In genomic region chr16:56311208-56312027, GRCh38 we compare ENCODE assay signal across 1 cellular context.
TF ChIP-seq lines count a peak whose summit lies in the region.

No MANE protein-coding gene starts in this region.

TF ChIP-seq in GM12878, 131 proteins besides CTCF, POLR2A, EP300 and RAD21 (continued from another document):
- no peak for TF ChIP-seq HDGF (IDR thresholded peaks at IDR 0.05)
- TF ChIP-seq, protein P1, sequence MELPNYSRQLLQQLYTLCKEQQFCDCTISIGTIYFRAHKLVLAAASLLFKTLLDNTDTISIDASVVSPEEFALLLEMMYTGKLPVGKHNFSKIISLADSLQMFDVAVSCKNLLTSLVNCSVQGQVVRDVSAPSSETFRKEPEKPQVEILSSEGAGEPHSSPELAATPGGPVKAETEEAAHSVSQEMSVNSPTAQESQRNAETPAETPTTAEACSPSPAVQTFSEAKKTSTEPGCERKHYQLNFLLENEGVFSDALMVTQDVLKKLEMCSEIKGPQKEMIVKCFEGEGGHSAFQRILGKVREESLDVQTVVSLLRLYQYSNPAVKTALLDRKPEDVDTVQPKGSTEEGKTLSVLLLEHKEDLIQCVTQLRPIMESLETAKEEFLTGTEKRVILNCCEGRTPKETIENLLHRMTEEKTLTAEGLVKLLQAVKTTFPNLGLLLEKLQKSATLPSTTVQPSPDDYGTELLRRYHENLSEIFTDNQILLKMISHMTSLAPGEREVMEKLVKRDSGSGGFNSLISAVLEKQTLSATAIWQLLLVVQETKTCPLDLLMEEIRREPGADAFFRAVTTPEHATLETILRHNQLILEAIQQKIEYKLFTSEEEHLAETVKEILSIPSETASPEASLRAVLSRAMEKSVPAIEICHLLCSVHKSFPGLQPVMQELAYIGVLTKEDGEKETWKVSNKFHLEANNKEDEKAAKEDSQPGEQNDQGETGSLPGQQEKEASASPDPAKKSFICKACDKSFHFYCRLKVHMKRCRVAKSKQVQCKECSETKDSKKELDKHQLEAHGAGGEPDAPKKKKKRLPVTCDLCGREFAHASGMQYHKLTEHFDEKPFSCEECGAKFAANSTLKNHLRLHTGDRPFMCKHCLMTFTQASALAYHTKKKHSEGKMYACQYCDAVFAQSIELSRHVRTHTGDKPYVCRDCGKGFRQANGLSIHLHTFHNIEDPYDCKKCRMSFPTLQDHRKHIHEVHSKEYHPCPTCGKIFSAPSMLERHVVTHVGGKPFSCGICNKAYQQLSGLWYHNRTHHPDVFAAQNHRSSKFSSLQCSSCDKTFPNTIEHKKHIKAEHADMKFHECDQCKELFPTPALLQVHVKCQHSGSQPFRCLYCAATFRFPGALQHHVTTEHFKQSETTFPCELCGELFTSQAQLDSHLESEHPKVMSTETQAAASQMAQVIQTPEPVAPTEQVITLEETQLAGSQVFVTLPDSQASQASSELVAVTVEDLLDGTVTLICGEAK (IDR thresholded peaks at IDR 0.05; ENCODE audit: borderline replicate concordance) = no peak
